15 cellular contexts compared by ENCODE assay signal in the genomic region with DNA sequence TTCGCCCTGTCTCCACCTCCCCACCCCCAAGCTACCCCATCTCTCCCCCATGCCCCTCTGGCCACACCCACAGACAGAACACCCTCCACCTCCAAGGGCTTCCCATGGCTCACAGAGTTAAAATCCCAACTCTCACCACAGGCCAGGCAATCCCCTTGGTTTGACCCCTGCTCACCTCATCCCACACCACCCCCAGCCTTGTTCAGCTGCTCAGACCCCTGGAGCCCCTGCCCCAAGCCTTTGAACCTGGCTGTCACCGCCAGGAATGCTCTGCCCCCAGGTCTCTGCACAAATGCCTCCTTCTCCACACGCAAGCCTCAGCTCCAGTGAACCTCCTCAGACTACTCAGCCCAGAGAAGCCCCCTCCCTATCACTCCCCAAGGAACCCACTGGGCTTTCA. TPM values are rescaled to one million over a fixed set of nuclear protein-coding genes. Genes with fewer than 3 reads are reported as not detected.
DNase-seq lines count a peak whose midpoint lies in the region; ATAC-seq, FAIRE-seq and TF ChIP-seq lines count a peak whose summit lies in the region.
"Had no signal": no experiment of that assay in that cellular context is flagged by ENCODE, and none has a peak within 500 bp of the region (broad histone marks: within the 10 kb centered on the region; RNA-seq: fewer than 3 reads in every experiment).

No MANE protein-coding gene starts in this region.

- peak overlapping the region; percentile 50 for H3K27ac Mint-ChIP-seq in activated CD4-positive, alpha-beta T cell treated with anti-CD3 and anti-CD28 coated beads, Interleukin-2, amount 10 ng/mL, durations not matched to agents 7 days and 5 days
- peak overlapping the region; percentile 71 to 77 for H3K27ac Mint-ChIP-seq in T-cell
- H3K27ac Mint-ChIP-seq in chondrocyte (ENCODE audit: unreplicated experiment) = peak overlapping the region; percentile 79

- H3K4me3 Mint-ChIP-seq in activated CD4-positive, alpha-beta T cell treated with anti-CD3 and anti-CD28 coated beads, Interleukin-2, amount 10 ng/mL, durations not matched to agents 7 days and 5 days = no peak overlapping the region
- H3K4me3 Mint-ChIP-seq in T-cell = peak overlapping the region in 1 of 3 donors; percentile 22
- H3K4me3 Mint-ChIP-seq in chondrocyte (ENCODE audit: unreplicated experiment) = peak overlapping the region; percentile 35

- H3K36me3 ChIP-seq in skeletal muscle satellite cell (ENCODE audit: insufficient read depth, low read length) = peaks cover 61% of the 10 kb centered on the region

- no peaks in the 10 kb centered on the region for H3K27me3 Mint-ChIP-seq in activated CD4-positive, alpha-beta T cell treated with anti-CD3 and anti-CD28 coated beads, Interleukin-2, amount 10 ng/mL, durations not matched to agents 7 days and 5 days
- H3K27me3 Mint-ChIP-seq in T-cell = no peaks in the 10 kb centered on the region
- H3K27me3 Mint-ChIP-seq in chondrocyte (ENCODE audit: low read depth) = no peaks in the 10 kb centered on the region

- no peak for DNase-seq in activated CD4-positive, alpha-beta T cell treated with anti-CD3 and anti-CD28 coated beads, Interleukin-2, amount 10 ng/mL, durations not matched to agents 7 days and 5 days
- no peak for DNase-seq in activated CD4-positive, alpha-beta T cell treated with anti-CD3 and anti-CD28 coated beads, Interleukin-2, amount 50 U/mL, for 48 hours
- peak in 1 of 34 experiments; percentile 19 for DNase-seq in T-cell
- DNase-seq in chondrocyte (ENCODE audit: low spot score) = no peak
- no peak for DNase-seq in NOMO-1 treated with dmso at 0.1 percent for 144 hours (lab: John Stamatoyannopoulos, UW; ENCODE audit: unreplicated experiment)
- no peak for DNase-seq in frontal cortex (ENCODE audit: low spot score in 2 of 2)
- no peak for DNase-seq in RKO (ENCODE audit: low spot score)
- DNase-seq: central memory CD4-positive, alpha-beta T cell; left cardiac atrium; NK-92 treated with Interleukin-12 subunit alpha and Interleukin-12 subunit beta, amount 100 ng/mL, for 24 hours had no signal

- no peak overlapping the region for H3K9ac ChIP-seq in skeletal muscle satellite cell (ENCODE audit: low read depth, low read length)

- no peak for FAIRE-seq in frontal cortex (lab: Jason Lieb, UNC)
- FAIRE-seq: A204.1 had no signal

- no peak for ATAC-seq in T-cell (replicated peaks in 1 of 4)

- CTCF ChIA-PET in activated CD4-positive, alpha-beta T cell treated with anti-CD3 and anti-CD28 coated beads, Interleukin-2, amount 10 ng/mL, durations not matched to agents 7 days and 5 days (lab: Charles Lee) = interaction anchor here (0.8 to 1.4 kb wide), 2 partner anchors 18 to 277 kb away, joined by 4 to 5 read pairs; a partner anchor contains a TSS
- CTCF ChIA-PET in T-cell (lab: Charles Lee) = interaction anchor here in 1 of 2 donors (1.1 kb wide), 1 partner anchor 277 kb away, joined by 3 read pairs; a partner anchor contains a TSS

- H3K4me1 Mint-ChIP-seq in activated CD4-positive, alpha-beta T cell treated with anti-CD3 and anti-CD28 coated beads, Interleukin-2, amount 10 ng/mL, durations not matched to agents 7 days and 5 days = peaks cover 56% of the 10 kb centered on the region
- H3K4me1 Mint-ChIP-seq in T-cell = peaks cover 64 to 77% (median 68%) of the 10 kb centered on the region in 3 donors
- peaks cover 46% of the 10 kb centered on the region for H3K4me1 Mint-ChIP-seq in chondrocyte (ENCODE audit: low read depth)

- H3K4me1 ChIP-seq in skeletal muscle satellite cell (ENCODE audit: control insufficient read depth, insufficient read depth, low read length) = peaks cover 22% of the 10 kb centered on the region

- H3K4me2 ChIP-seq in skeletal muscle satellite cell (ENCODE audit: low read length) = peak overlapping the region; percentile 4

- no peaks in the 10 kb centered on the region for H3K9me3 ChIP-seq in skeletal muscle satellite cell (replicated peaks; ENCODE audit: low read length)
- H3K9me3 ChIP-seq: heart right ventricle, suprapubic skin had no signal

- no peaks in the 10 kb centered on the region for H3K9me3 Mint-ChIP-seq in activated CD4-positive, alpha-beta T cell treated with anti-CD3 and anti-CD28 coated beads, Interleukin-2, amount 10 ng/mL, durations not matched to agents 7 days and 5 days
- H3K9me3 Mint-ChIP-seq in T-cell (no peaks in the 10 kb centered on the region), chondrocyte (ENCODE audit: low read depth) (no peaks in the 10 kb centered on the region)

- no peak overlapping the region for H3K4me3 ChIP-seq in skeletal muscle satellite cell (ENCODE audit: low read length)
- H3K4me3 ChIP-seq: heart right ventricle, skin epidermis, suprapubic skin had no signal

- POLR2A ChIA-PET in activated CD4-positive, alpha-beta T cell treated with anti-CD3 and anti-CD28 coated beads, Interleukin-2, amount 10 ng/mL, durations not matched to agents 7 days and 5 days (lab: Charles Lee) = no interaction called here
- POLR2A ChIA-PET in T-cell (lab: Charles Lee) = interaction anchor here in 1 of 2 donors (0.6 kb wide), 1 partner anchor 55 kb away, joined by 5 read pairs; no protein-coding TSS in a partner anchor

- H3K36me3 Mint-ChIP-seq in activated CD4-positive, alpha-beta T cell treated with anti-CD3 and anti-CD28 coated beads, Interleukin-2, amount 10 ng/mL, durations not matched to agents 7 days and 5 days (ENCODE audit: low read depth) = peaks cover 74% of the 10 kb centered on the region
- H3K36me3 Mint-ChIP-seq in T-cell (peaks cover 41% of the 10 kb centered on the region), chondrocyte (ENCODE audit: low read depth) (peaks cover 33% of the 10 kb centered on the region)

- H3K27me3 ChIP-seq in skeletal muscle satellite cell (ENCODE audit: control insufficient read depth, insufficient read depth, low read length) = no peaks in the 10 kb centered on the region
- H3K27me3 ChIP-seq: heart right ventricle, suprapubic skin had no signal

- TF ChIP-seq CTCF in chondrocyte (IDR thresholded peaks at IDR 0.05) = no peak

RNA-seq across cellular contexts. Expression of a gene that starts 5.8 kb away (rescaled TPM):
- total RNA-seq in activated CD4-positive, alpha-beta T cell treated with anti-CD3 and anti-CD28 coated beads, Interleukin-2, amount 10 ng/mL, durations not matched to agents 7 days and 5 days = 100 to 1,000 TPM; 232 to 269 TPM
- total RNA-seq in T-cell (100 to 1,000 TPM; 159 to 280 (median 179) TPM), chondrocyte (51.4 to 58.5 TPM (median 51.8 TPM) in 3 replicates), frontal cortex (29.8 TPM)
- 73.3 and 93.3 TPM in 2 replicates for total RNA-seq in skeletal muscle satellite cell (2012; rRNA removed)

RNA-seq across cellular contexts. Expression of a gene that starts 19.8 kb away (rescaled TPM):
- 100 to 1,000 TPM; 238 to 242 TPM for total RNA-seq in activated CD4-positive, alpha-beta T cell treated with anti-CD3 and anti-CD28 coated beads, Interleukin-2, amount 10 ng/mL, durations not matched to agents 7 days and 5 days
- total RNA-seq in T-cell = 100 to 1,000 TPM; 170 to 272 (median 224) TPM
- total RNA-seq in chondrocyte = 112 to 204 TPM (median 195 TPM) in 3 replicates
- 124 and 138 TPM in 2 replicates for total RNA-seq in skeletal muscle satellite cell (2012; rRNA removed)
- total RNA-seq in frontal cortex = 99.5 TPM

RNA-seq across cellular contexts. Expression of a gene that starts 32.1 kb away (rescaled TPM):
- total RNA-seq in activated CD4-positive, alpha-beta T cell treated with anti-CD3 and anti-CD28 coated beads, Interleukin-2, amount 10 ng/mL, durations not matched to agents 7 days and 5 days = 100 to 1,000 TPM; 304 to 310 TPM
- 1,000 to 10,000 TPM in 1 of 5 donors, 100 to 1,000 TPM in 4; 194 to 1,118 (median 206) TPM for total RNA-seq in T-cell
- 1.8 to 12.7 TPM (median 10.7 TPM) in 3 replicates for total RNA-seq in chondrocyte
- total RNA-seq in skeletal muscle satellite cell (2012; rRNA removed) = 41.7 and 48.4 TPM in 2 replicates
- total RNA-seq in frontal cortex = 0.82 TPM

Comparison
In these comparisons a context has a peak if more than half of its experiments do, and no peak if none do; other contexts are left out.
1. RNA of a gene that starts 32.1 kb away (total RNA-seq): 304 to 310 TPM in activated CD4-positive, alpha-beta T cell treated with anti-CD3 and anti-CD28 coated beads, Interleukin-2, amount 10 ng/mL, durations not matched to agents 7 days and 5 days and 194 to 1,118 TPM in T-cell; 1.8 to 12.7 TPM in chondrocyte and 0.82 TPM in frontal cortex (single experiment); every median in the first group is over 10 times any median in the second.
2. Peak in every context shown above with its lines, with median percentiles within 50 percentile points of each other: H3K27ac Mint-ChIP-seq.